ENCODE assay signal across 20 cellular contexts in the genomic region with DNA sequence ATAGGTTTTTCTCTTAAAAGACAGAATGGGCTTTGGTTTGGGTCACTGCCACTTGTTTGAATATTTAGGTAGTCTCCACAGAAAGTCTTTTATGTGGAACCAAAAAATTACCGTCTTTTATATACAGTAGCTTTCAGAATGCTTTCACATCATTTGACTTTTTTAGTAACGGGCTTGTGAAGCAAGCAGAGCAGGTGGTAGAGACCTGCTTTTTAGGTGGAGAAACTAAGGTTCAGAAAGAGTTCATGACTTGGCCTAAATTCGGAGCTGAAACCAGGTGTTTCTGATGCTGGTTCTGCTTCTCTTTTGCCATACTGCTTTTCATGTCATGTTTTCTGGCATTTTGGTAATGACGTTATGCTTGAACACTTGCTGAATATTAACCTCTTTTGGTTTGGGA. TPM values are rescaled to one million over a fixed set of nuclear protein-coding genes. Genes with fewer than 3 reads are reported as not detected.
A peak's percentile ranks its signal among the peaks of the same experiment; 100 is the strongest.
DNase-seq lines count a peak whose midpoint lies in the region; ATAC-seq and TF ChIP-seq lines count a peak whose summit lies in the region.
"Had no signal": no experiment of that assay in that cellular context is flagged by ENCODE, and none has a peak within 500 bp of the region (broad histone marks: within the 10 kb centered on the region; RNA-seq: fewer than 3 reads in every experiment).

No MANE protein-coding gene starts in this region.

- no TSS peak for BruUV-seq in MCF 10A (replicated peaks; lab: Mats Ljungman, UMichigan)

- H3K27ac Mint-ChIP-seq in activated naive CD8-positive, alpha-beta T cell, result peak overlapping the region; percentile 16
- no peak overlapping the region for H3K27ac Mint-ChIP-seq in activated naive CD8-positive, alpha-beta T cell treated with anti-CD3 and anti-CD28 coated beads, Interleukin-2, amount 50 U/mL, for 24 hours
- H3K27ac Mint-ChIP-seq in MCF 10A (ENCODE audit: low read depth, unreplicated experiment), result no peak overlapping the region
- H3K27ac Mint-ChIP-seq: stimulated activated naive CD8-positive, alpha-beta T cell treated with anti-CD3 and anti-CD28 coated beads, Interleukin-15, Interleukin-2, amounts not matched to agents 100 ng/mL and 50 ng/mL, for 24 hours had no signal

- TF ChIP-seq CTCF in MCF 10A (IDR thresholded peaks at IDR 0.05; ENCODE audit: unreplicated experiment), result no peak

- H3K4me3 Mint-ChIP-seq in activated naive CD8-positive, alpha-beta T cell, result no peak overlapping the region
- no peak overlapping the region for H3K4me3 Mint-ChIP-seq in activated naive CD8-positive, alpha-beta T cell treated with anti-CD3 and anti-CD28 coated beads, Interleukin-2, amount 50 U/mL, for 24 hours
- H3K4me3 Mint-ChIP-seq in MCF 10A (ENCODE audit: unreplicated experiment), result no peak overlapping the region
- H3K4me3 Mint-ChIP-seq: stimulated activated naive CD8-positive, alpha-beta T cell treated with anti-CD3 and anti-CD28 coated beads, Interleukin-15, Interleukin-2, amounts not matched to agents 100 ng/mL and 50 ng/mL, for 24 hours had no signal

- CTCF ChIA-PET in MCF 10A (lab: Yijun Ruan, JAX), result interaction anchor here (0.6 kb wide), 1 partner anchor 15 kb away, joined by 3 read pairs; no protein-coding TSS in a partner anchor

- intact Hi-C loops in MCF 10A (cut with micrococcal nuclease), result loop anchor here (5.0 kb wide), 1 partner anchor 111 kb away; no protein-coding TSS in a partner anchor

- no peak for DNase-seq in activated naive CD8-positive, alpha-beta T cell treated with anti-CD3 and anti-CD28 coated beads, Interleukin-2, amount 50 U/mL, for 24 hours
- no peak for DNase-seq in MCF 10A (ENCODE audit: unreplicated experiment)
- no peak for DNase-seq in activated naive CD4-positive, alpha-beta T cell (lab: John Stamatoyannopoulos, UW)
- no peak for DNase-seq in NCI-H748 (lab: John Stamatoyannopoulos, UW; ENCODE audit: unreplicated experiment)
- DNase-seq: activated CD4-positive, alpha-beta T cell treated with anti-CD3 and anti-CD28 coated beads, Interleukin-2, amount 50 U/mL, for 1 hour; body of pancreas; cortex of kidney; GOT3; islet precursor cell; NCI-H345; occipital lobe; SW 1271; transverse colon had no signal

- H3K36me3 Mint-ChIP-seq in activated naive CD8-positive, alpha-beta T cell, result peaks cover 26% of the 10 kb centered on the region
- peaks cover 83% of the 10 kb centered on the region for H3K36me3 Mint-ChIP-seq in activated naive CD8-positive, alpha-beta T cell treated with anti-CD3 and anti-CD28 coated beads, Interleukin-2, amount 50 U/mL, for 24 hours (ENCODE audit: low read depth)
- peaks cover 92% of the 10 kb centered on the region for H3K36me3 Mint-ChIP-seq in MCF 10A (ENCODE audit: insufficient read depth, unreplicated experiment)

- POLR2A ChIA-PET in MCF 10A (lab: Yijun Ruan, JAX), result interaction anchor here (1.0 kb wide), 1 partner anchor 37 kb away, joined by 4 read pairs; the partner anchor contains the start of gene GARS1

- ATAC-seq in activated naive CD8-positive, alpha-beta T cell treated with anti-CD3 and anti-CD28 coated beads, Interleukin-2, amount 50 U/mL, for 24 hours, result no peak
- ATAC-seq in GM21619 (IDR thresholded peaks at IDR 0.05; ENCODE audit: unreplicated experiment), result peak; percentile 62
- ATAC-seq in HG03039 (IDR thresholded peaks at IDR 0.05; ENCODE audit: unreplicated experiment), result peak; percentile 46
- ATAC-seq in GM19452 (IDR thresholded peaks at IDR 0.05; ENCODE audit: unreplicated experiment), result no peak
- ATAC-seq: activated naive CD4-positive, alpha-beta T cell treated with anti-CD3 and anti-CD28 coated beads, Interleukin-2, amount 50 U/mL, for 72 hours; body of pancreas; sciatic nerve had no signal

- no peaks in the 10 kb centered on the region for H3K9me3 Mint-ChIP-seq in activated naive CD8-positive, alpha-beta T cell (ENCODE audit: low read depth)
- H3K9me3 Mint-ChIP-seq in activated naive CD8-positive, alpha-beta T cell treated with anti-CD3 and anti-CD28 coated beads, Interleukin-2, amount 50 U/mL, for 24 hours, result peaks cover 7% of the 10 kb centered on the region
- no peaks in the 10 kb centered on the region for H3K9me3 Mint-ChIP-seq in MCF 10A (ENCODE audit: unreplicated experiment)
- H3K9me3 Mint-ChIP-seq: activated naive CD4-positive, alpha-beta T cell treated with anti-CD3 and anti-CD28 coated beads, Interleukin-2, amount 50 U/mL, for 72 hours had no signal

- no peaks in the 10 kb centered on the region for H3K27me3 Mint-ChIP-seq in activated naive CD8-positive, alpha-beta T cell
- H3K27me3 Mint-ChIP-seq in activated naive CD8-positive, alpha-beta T cell treated with anti-CD3 and anti-CD28 coated beads, Interleukin-2, amount 50 U/mL, for 24 hours, result no peaks in the 10 kb centered on the region
- no peaks in the 10 kb centered on the region for H3K27me3 Mint-ChIP-seq in MCF 10A (ENCODE audit: insufficient read depth, unreplicated experiment)
- H3K27me3 Mint-ChIP-seq: stimulated activated naive CD8-positive, alpha-beta T cell treated with anti-CD3 and anti-CD28 coated beads, Interleukin-15, Interleukin-2, amounts not matched to agents 100 ng/mL and 50 ng/mL, for 24 hours had no signal

- peaks cover 4% of the 10 kb centered on the region for H3K4me1 Mint-ChIP-seq in activated naive CD8-positive, alpha-beta T cell (ENCODE audit: low read depth)
- peaks cover 14% of the 10 kb centered on the region for H3K4me1 Mint-ChIP-seq in activated naive CD8-positive, alpha-beta T cell treated with anti-CD3 and anti-CD28 coated beads, Interleukin-2, amount 50 U/mL, for 24 hours
- H3K4me1 Mint-ChIP-seq in MCF 10A (ENCODE audit: insufficient read depth, unreplicated experiment), result no peaks in the 10 kb centered on the region

RNA-seq across cellular contexts. Expression of gene GARS1, which starts 36.3 kb away (rescaled TPM):
- total RNA-seq in MCF 10A (2022), result 325 and 386 TPM in 2 replicates

RNA-seq across cellular contexts. Expression of gene CRHR2, which starts 51.3 kb away (rescaled TPM):
- total RNA-seq in MCF 10A (2022), result not detected in 2 replicates
- total RNA-seq: activated naive CD4-positive, alpha-beta T cell treated with anti-CD3 and anti-CD28 coated beads, Interleukin-2, amount 50 U/mL, for 72 hours; transverse colon had no signal

Comparison
In these comparisons a context has a peak if more than half of its experiments do, and no peak if none do; other contexts are left out.
1. ATAC-seq: peak in GM21619 (single experiment) and HG03039 (single experiment); none in activated naive CD8-positive, alpha-beta T cell treated with anti-CD3 and anti-CD28 coated beads, Interleukin-2, amount 50 U/mL, for 24 hours (single experiment) and GM19452 (single experiment).